ENCODE assay signal across 8 cellular contexts in genomic region chr2:12106440-12107080, GRCh38.
DNase-seq lines count a peak whose midpoint lies in the region; TF ChIP-seq lines count a peak whose summit lies in the region.

No MANE protein-coding gene starts in this region.

- no peaks in the 10 kb centered on the region for H3K36me3 Mint-ChIP-seq in neural progenitor cell

- no peaks in the 10 kb centered on the region for H3K79me2 ChIP-seq in neural progenitor cell (ENCODE audit: low read depth)

- H3K27me3 Mint-ChIP-seq in neural progenitor cell (ENCODE audit: insufficient read depth, low read depth), result no peaks in the 10 kb centered on the region

- no peak overlapping the region for H3K27ac ChIP-seq in neural progenitor cell
- no peak overlapping the region for H3K27ac ChIP-seq in vagina
- no peak overlapping the region for H3K27ac ChIP-seq in spleen

- H3K9me3 ChIP-seq in neural progenitor cell (ENCODE audit: low read depth) (no peaks in the 10 kb centered on the region), vagina (no peaks in the 10 kb centered on the region), spleen (no peaks in the 10 kb centered on the region)

- no peak overlapping the region for H3K27ac Mint-ChIP-seq in neural progenitor cell

- no peak for TF ChIP-seq CTCF in fibroblast of pulmonary artery (IDR thresholded peaks at IDR 0.05; ENCODE audit: low read length, missing control alignments)
- TF ChIP-seq CTCF in neural progenitor cell (IDR thresholded peaks at IDR 0.05), result no peak
- TF ChIP-seq CTCF in vagina (IDR thresholded peaks at IDR 0.05), result no peak
- no peak for TF ChIP-seq CTCF in spleen (IDR thresholded peaks at IDR 0.05 in 8 of 11, conservative IDR thresholded peaks at IDR 0.05 in 3 of 11)

- H3K4me1 Mint-ChIP-seq in neural progenitor cell, result peaks cover 3% of the 10 kb centered on the region

- no peak overlapping the region for H2AFZ ChIP-seq in neural progenitor cell (replicated peaks)

- no peak overlapping the region for H3K4me2 ChIP-seq in neural progenitor cell

- H3K9ac ChIP-seq in neural progenitor cell, result no peak overlapping the region

- 67 to 85% (median 75%) methylated on average over 11 of the region's 11 CpGs for WGBS in spleen, 5 donors

- no peak overlapping the region for H3K4me3 Mint-ChIP-seq in neural progenitor cell

- H3K4me1 ChIP-seq in neural progenitor cell, result peaks cover 6% of the 10 kb centered on the region
- H3K4me1 ChIP-seq in vagina, result peaks cover 5% of the 10 kb centered on the region
- H3K4me1 ChIP-seq in spleen, result peaks cover 0 to 18% (median 2%) of the 10 kb centered on the region in 6 donors

- no peaks in the 10 kb centered on the region for H3K9me3 Mint-ChIP-seq in neural progenitor cell

- DNase-seq in activated T-cell treated with anti-CD3 and anti-CD28 coated beads for 48 hours (ENCODE audit: low read depth) (peak; percentile 38), RPMI7951 (ENCODE audit: low read depth) (peak; percentile 100), fibroblast of pulmonary artery (ENCODE audit: low read depth) (peak; percentile 98), neural progenitor cell (ENCODE audit: low spot score) (no peak), vagina (ENCODE audit: extremely low spot score in 2 of 2) (no peak), spleen (no peak)
- DNase-seq in activated T-cell treated with anti-CD3 and anti-CD28 coated beads, Interleukin-2, amount 50 U/mL, for 1 hour, result no peak
- peak; percentile 20 to 23 for DNase-seq in stimulated activated CD4-positive, alpha-beta T cell treated with anti-CD3 and anti-CD28 coated beads, Interleukin-4, amount 100 ng/mL, for 4 hours

- H3F3A ChIP-seq in neural progenitor cell (ENCODE audit: low read depth), result no peaks in the 10 kb centered on the region

- H3K4me3 ChIP-seq in fibroblast of pulmonary artery (replicated peaks; ENCODE audit: low read depth, low read length), result no peak overlapping the region
- H3K4me3 ChIP-seq in neural progenitor cell, result no peak overlapping the region
- no peak overlapping the region for H3K4me3 ChIP-seq in vagina
- no peak overlapping the region for H3K4me3 ChIP-seq in spleen

- H3K27me3 ChIP-seq in neural progenitor cell, result no peaks in the 10 kb centered on the region
- H3K27me3 ChIP-seq in vagina, result no peaks in the 10 kb centered on the region
- H3K27me3 ChIP-seq in spleen (replicated peaks in 1 of 7), result no peaks in the 10 kb centered on the region

- H3K36me3 ChIP-seq in neural progenitor cell (no peaks in the 10 kb centered on the region), vagina (no peaks in the 10 kb centered on the region), spleen (no peaks in the 10 kb centered on the region)

- intact Hi-C loops in vagina (cut with DNase I), result no loop called here
- intact Hi-C loops in spleen (cut with DNase I; ENCODE audit: low total_unique reads), result no loop called here

- no peaks in the 10 kb centered on the region for H4K20me1 ChIP-seq in neural progenitor cell (ENCODE audit: low read depth)

- no peak for TF ChIP-seq POLR2A in vagina (IDR thresholded peaks at IDR 0.05)
- no peak for TF ChIP-seq POLR2A in spleen (IDR thresholded peaks at IDR 0.05)

Comparison
In these comparisons a context has a peak if more than half of its experiments do, and no peak if none do; other contexts are left out.
1. DNase-seq: peak in activated T-cell treated with anti-CD3 and anti-CD28 coated beads for 48 hours (single experiment), RPMI7951 (single experiment), fibroblast of pulmonary artery (single experiment) and stimulated activated CD4-positive, alpha-beta T cell treated with anti-CD3 and anti-CD28 coated beads, Interleukin-4, amount 100 ng/mL, for 4 hours (2 of 2); none in activated T-cell treated with anti-CD3 and anti-CD28 coated beads, Interleukin-2, amount 50 U/mL, for 1 hour (single experiment), neural progenitor cell (single experiment), vagina (0 of 2) and spleen (single experiment).